15 cellular contexts compared by ENCODE assay signal in the genomic region with DNA sequence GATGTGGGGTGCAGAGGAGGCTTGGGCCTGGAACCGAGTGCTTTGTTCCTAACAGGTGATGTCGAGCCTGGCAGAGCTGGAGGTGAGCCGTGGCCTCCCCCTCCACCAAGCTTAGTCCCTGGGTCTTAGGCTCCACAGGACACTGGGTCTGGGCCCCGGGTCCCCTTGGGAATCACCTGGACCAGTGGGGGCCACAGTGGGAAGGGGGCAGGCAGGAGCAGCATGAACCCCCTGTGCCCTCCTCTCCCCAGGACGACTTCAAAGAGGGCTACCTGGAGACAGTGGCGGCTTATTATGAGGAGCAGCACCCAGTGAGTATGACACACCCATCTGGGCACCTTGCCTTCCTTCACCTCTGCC. TPM values are rescaled to one million over a fixed set of nuclear protein-coding genes. Genes with fewer than 3 reads are reported as not detected.
DNase-seq lines count a peak whose midpoint lies in the region; ATAC-seq and TF ChIP-seq lines count a peak whose summit lies in the region.
"Had no signal": no experiment of that assay in that cellular context is flagged by ENCODE, and none has a peak within 500 bp of the region (broad histone marks: within the 10 kb centered on the region; RNA-seq: fewer than 3 reads in every experiment).

No MANE protein-coding gene starts in this region.

- intact Hi-C loops in activated T-helper 2 cell treated with anti-CD3 and anti-CD28 coated beads, Interferon-gamma antibody, Interleukin-2, Interleukin-4, amounts not matched to agents 10 μg/mL and 5 μg/mL and 100 μg/mL, durations not matched to agents 14 hours and 24 hours and 36 hours (cut with micrococcal nuclease) = loop anchor here (1.0 kb wide), 1 partner anchor 7 kb away; no protein-coding TSS in a partner anchor
- intact Hi-C loops in naive thymus-derived CD4-positive, alpha-beta T cell (cut with micrococcal nuclease) = no loop called here
- intact Hi-C loops in vagina (cut with DNase I) = no loop called here

- H3K4me1 Mint-ChIP-seq in stimulated activated naive CD8-positive, alpha-beta T cell treated with anti-CD3 and anti-CD28 coated beads, Interleukin-15, Interleukin-2, amounts not matched to agents 100 ng/mL and 50 ng/mL, for 24 hours (ENCODE audit: low read depth) = peaks cover 63% of the 10 kb centered on the region
- H3K4me1 Mint-ChIP-seq in activated T-helper 2 cell treated with anti-CD3 and anti-CD28 coated beads, Interferon-gamma antibody, Interleukin-2, Interleukin-4, amounts not matched to agents 10 μg/mL and 5 μg/mL and 100 μg/mL, durations not matched to agents 14 hours and 24 hours and 36 hours (ENCODE audit: low read depth) = peaks cover 60% of the 10 kb centered on the region
- peaks cover 49 to 80% (median 67%) of the 10 kb centered on the region in 7 donors for H3K4me1 Mint-ChIP-seq in naive thymus-derived CD4-positive, alpha-beta T cell

- H3K9me3 ChIP-seq in naive thymus-derived CD4-positive, alpha-beta T cell (ENCODE audit: control insufficient read depth in 2 of 3, low read length in 3 of 3) = no peaks in the 10 kb centered on the region
- H3K9me3 ChIP-seq in vagina = no peaks in the 10 kb centered on the region
- H3K9me3 ChIP-seq: adrenal gland, prostate gland had no signal

- H3K36me3 ChIP-seq in naive thymus-derived CD4-positive, alpha-beta T cell (ENCODE audit: control insufficient read depth in 2 of 3, insufficient read depth in 3 of 3, low read length in 3 of 3) = peaks cover 0 to 20% (median 3%) of the 10 kb centered on the region in 3 experiments
- no peaks in the 10 kb centered on the region for H3K36me3 ChIP-seq in vagina
- H3K36me3 ChIP-seq: adrenal gland, prostate gland had no signal

- peaks cover 36% of the 10 kb centered on the region for H3K36me3 Mint-ChIP-seq in stimulated activated naive CD8-positive, alpha-beta T cell treated with anti-CD3 and anti-CD28 coated beads, Interleukin-15, Interleukin-2, amounts not matched to agents 100 ng/mL and 50 ng/mL, for 24 hours (ENCODE audit: low read depth)
- H3K36me3 Mint-ChIP-seq in activated T-helper 2 cell treated with anti-CD3 and anti-CD28 coated beads, Interferon-gamma antibody, Interleukin-2, Interleukin-4, amounts not matched to agents 10 μg/mL and 5 μg/mL and 100 μg/mL, durations not matched to agents 14 hours and 24 hours and 36 hours (ENCODE audit: low read depth) = peaks cover 52% of the 10 kb centered on the region
- H3K36me3 Mint-ChIP-seq in naive thymus-derived CD4-positive, alpha-beta T cell = peaks cover 8 to 63% (median 25%) of the 10 kb centered on the region in 5 donors

- POLR2A ChIA-PET in naive thymus-derived CD4-positive, alpha-beta T cell (lab: Charles Lee) = interaction anchor here (0.8 to 10.4 kb wide), 10 partner anchors 7 to 81 kb away, joined by 3 to 182 read pairs (median 14); a partner anchor contains a TSS

- peak overlapping the region; percentile 88 for H3K27ac ChIP-seq in naive thymus-derived CD4-positive, alpha-beta T cell (ENCODE audit: low read depth, low read length)
- no peak overlapping the region for H3K27ac ChIP-seq in vagina
- H3K27ac ChIP-seq: adrenal gland, C4-2B, coronary artery, prostate gland had no signal

- peak overlapping the region; percentile 99 for H3K4me3 Mint-ChIP-seq in stimulated activated naive CD8-positive, alpha-beta T cell treated with anti-CD3 and anti-CD28 coated beads, Interleukin-15, Interleukin-2, amounts not matched to agents 100 ng/mL and 50 ng/mL, for 24 hours
- peak overlapping the region; percentile 99 for H3K4me3 Mint-ChIP-seq in activated T-helper 2 cell treated with anti-CD3 and anti-CD28 coated beads, Interferon-gamma antibody, Interleukin-2, Interleukin-4, amounts not matched to agents 10 μg/mL and 5 μg/mL and 100 μg/mL, durations not matched to agents 14 hours and 24 hours and 36 hours (ENCODE audit: low read depth)
- peak overlapping the region; percentile 95 to 100 (median 99) for H3K4me3 Mint-ChIP-seq in naive thymus-derived CD4-positive, alpha-beta T cell

- H3K27me3 ChIP-seq in naive thymus-derived CD4-positive, alpha-beta T cell (ENCODE audit: control insufficient read depth in 2 of 2, insufficient read depth in 2 of 2, low read length in 2 of 2) = no peaks in the 10 kb centered on the region
- H3K27me3 ChIP-seq in vagina = no peaks in the 10 kb centered on the region
- H3K27me3 ChIP-seq: adrenal gland had no signal

- no peaks in the 10 kb centered on the region for H3K27me3 Mint-ChIP-seq in stimulated activated naive CD8-positive, alpha-beta T cell treated with anti-CD3 and anti-CD28 coated beads, Interleukin-15, Interleukin-2, amounts not matched to agents 100 ng/mL and 50 ng/mL, for 24 hours
- H3K27me3 Mint-ChIP-seq in activated T-helper 2 cell treated with anti-CD3 and anti-CD28 coated beads, Interferon-gamma antibody, Interleukin-2, Interleukin-4, amounts not matched to agents 10 μg/mL and 5 μg/mL and 100 μg/mL, durations not matched to agents 14 hours and 24 hours and 36 hours (ENCODE audit: low read depth) = no peaks in the 10 kb centered on the region
- no peaks in the 10 kb centered on the region for H3K27me3 Mint-ChIP-seq in naive thymus-derived CD4-positive, alpha-beta T cell

- no peak for ATAC-seq in stimulated activated naive CD8-positive, alpha-beta T cell treated with anti-CD3 and anti-CD28 coated beads, Interleukin-15, Interleukin-2, amounts not matched to agents 100 U/mL and 50 U/mL, for 24 hours
- ATAC-seq in naive thymus-derived CD4-positive, alpha-beta T cell = no peak
- no peak for ATAC-seq in GM18870 (IDR thresholded peaks at IDR 0.05; ENCODE audit: unreplicated experiment)
- ATAC-seq: HCT116 had no signal

- peaks cover 40 to 43% of the 10 kb centered on the region in 2 donors for H3K4me1 ChIP-seq in naive thymus-derived CD4-positive, alpha-beta T cell (ENCODE audit: control insufficient read depth in 2 of 2, insufficient read depth in 2 of 2, low read length in 2 of 2)
- peaks cover 14% of the 10 kb centered on the region for H3K4me1 ChIP-seq in vagina
- H3K4me1 ChIP-seq: prostate gland had no signal

- H3K4me3 ChIP-seq in naive thymus-derived CD4-positive, alpha-beta T cell (ENCODE audit: low read length) = peak overlapping the region; percentile 78
- H3K4me3 ChIP-seq in vagina = no peak overlapping the region
- H3K4me3 ChIP-seq: adrenal gland, coronary artery, prostate gland had no signal

- TF ChIP-seq CTCF in vagina (IDR thresholded peaks at IDR 0.05) = no peak

- no peak for TF ChIP-seq POLR2A in vagina (IDR thresholded peaks at IDR 0.05)

- H3K9me3 Mint-ChIP-seq in stimulated activated naive CD8-positive, alpha-beta T cell treated with anti-CD3 and anti-CD28 coated beads, Interleukin-15, Interleukin-2, amounts not matched to agents 100 ng/mL and 50 ng/mL, for 24 hours = no peaks in the 10 kb centered on the region
- H3K9me3 Mint-ChIP-seq in activated T-helper 2 cell treated with anti-CD3 and anti-CD28 coated beads, Interferon-gamma antibody, Interleukin-2, Interleukin-4, amounts not matched to agents 10 μg/mL and 5 μg/mL and 100 μg/mL, durations not matched to agents 14 hours and 24 hours and 36 hours = no peaks in the 10 kb centered on the region
- H3K9me3 Mint-ChIP-seq in naive thymus-derived CD4-positive, alpha-beta T cell = peaks cover 0 to 6% (median 0%) of the 10 kb centered on the region in 11 donors

- peak overlapping the region; percentile 93 for H3K27ac Mint-ChIP-seq in stimulated activated naive CD8-positive, alpha-beta T cell treated with anti-CD3 and anti-CD28 coated beads, Interleukin-15, Interleukin-2, amounts not matched to agents 100 ng/mL and 50 ng/mL, for 24 hours
- peak overlapping the region; percentile 96 for H3K27ac Mint-ChIP-seq in activated T-helper 2 cell treated with anti-CD3 and anti-CD28 coated beads, Interferon-gamma antibody, Interleukin-2, Interleukin-4, amounts not matched to agents 10 μg/mL and 5 μg/mL and 100 μg/mL, durations not matched to agents 14 hours and 24 hours and 36 hours
- H3K27ac Mint-ChIP-seq in naive thymus-derived CD4-positive, alpha-beta T cell = peak overlapping the region; percentile 91 to 100 (median 97)

- CTCF ChIA-PET in naive thymus-derived CD4-positive, alpha-beta T cell (lab: Charles Lee) = interaction anchor here (0.6 to 13.9 kb wide), 3 partner anchors 31 to 62 kb away, joined by 3 to 244 read pairs (median 4); a partner anchor contains a TSS

- no peak for DNase-seq in stimulated activated naive CD8-positive, alpha-beta T cell treated with anti-CD3 and anti-CD28 coated beads, Interleukin-15, Interleukin-2, amounts not matched to agents 100 U/mL and 50 U/mL, for 24 hours
- no peak for DNase-seq in activated T-helper 2 cell treated with anti-CD3 and anti-CD28 coated beads, Interferon-gamma antibody, Interleukin-2, Interleukin-4, amounts not matched to agents 10 μg/mL and 5 μg/mL and 100 μg/mL, durations not matched to agents 14 hours and 24 hours and 36 hours (ENCODE audit: low spot score)
- peak in 1 of 9 donors; percentile 22 for DNase-seq in naive thymus-derived CD4-positive, alpha-beta T cell
- DNase-seq in vagina (ENCODE audit: extremely low spot score in 2 of 2) = no peak
- no peak for DNase-seq in NOMO-1 treated with dmso at 0.1 percent for 144 hours (lab: John Stamatoyannopoulos, UW; ENCODE audit: unreplicated experiment)
- no peak for DNase-seq in NCI-H1092 (lab: John Stamatoyannopoulos, UW)
- DNase-seq: adrenal gland, mesenchymal stem cell, NCI-H2171 had no signal

RNA-seq across cellular contexts. Expression of a gene that starts 2.5 kb away (rescaled TPM):
- total RNA-seq in activated T-helper 2 cell treated with anti-CD3 and anti-CD28 coated beads, Interferon-gamma antibody, Interleukin-2, Interleukin-4, amounts not matched to agents 10 μg/mL and 5 μg/mL and 100 μg/mL, durations not matched to agents 14 hours and 24 hours and 36 hours = 773 and 798 TPM in 2 replicates
- total RNA-seq in naive thymus-derived CD4-positive, alpha-beta T cell = 1,000 to 10,000 TPM in 1 of 5 experiments, 100 to 1,000 TPM in 4; 351 to 3,697 (median 587) TPM
- 1,000 to 10,000 TPM; 1,418 to 1,605 TPM for polyA plus RNA-seq in naive thymus-derived CD4-positive, alpha-beta T cell
- total RNA-seq in vagina = 13.0 TPM

RNA-seq across cellular contexts. Expression of a gene that starts 21.5 kb away (rescaled TPM):
- total RNA-seq in activated T-helper 2 cell treated with anti-CD3 and anti-CD28 coated beads, Interferon-gamma antibody, Interleukin-2, Interleukin-4, amounts not matched to agents 10 μg/mL and 5 μg/mL and 100 μg/mL, durations not matched to agents 14 hours and 24 hours and 36 hours = 7.7 TPM in 2 replicates
- total RNA-seq in naive thymus-derived CD4-positive, alpha-beta T cell = 10 to 100 TPM in 2 of 5 experiments, 1 to 10 TPM in 1, under 1 TPM in 2; 0.73 to 64.4 (median 3.7) TPM
- under 1 TPM; 0.64 to 0.93 TPM for polyA plus RNA-seq in naive thymus-derived CD4-positive, alpha-beta T cell
- 0.25 TPM for total RNA-seq in vagina

RNA-seq across cellular contexts. Expression of a gene that starts 31.2 kb away (rescaled TPM):
- total RNA-seq in activated T-helper 2 cell treated with anti-CD3 and anti-CD28 coated beads, Interferon-gamma antibody, Interleukin-2, Interleukin-4, amounts not matched to agents 10 μg/mL and 5 μg/mL and 100 μg/mL, durations not matched to agents 14 hours and 24 hours and 36 hours = 0.71 and 0.84 TPM in 2 replicates
- 1 to 10 TPM in 1 of 5 experiments, not detected in 4; 1.0 TPM for total RNA-seq in naive thymus-derived CD4-positive, alpha-beta T cell
- polyA plus RNA-seq in naive thymus-derived CD4-positive, alpha-beta T cell = not detected
- 52.5 TPM for total RNA-seq in vagina

RNA-seq across cellular contexts. Expression of a gene that starts 31.2 kb away (rescaled TPM):
- not detected in 2 replicates for total RNA-seq in activated T-helper 2 cell treated with anti-CD3 and anti-CD28 coated beads, Interferon-gamma antibody, Interleukin-2, Interleukin-4, amounts not matched to agents 10 μg/mL and 5 μg/mL and 100 μg/mL, durations not matched to agents 14 hours and 24 hours and 36 hours
- total RNA-seq in naive thymus-derived CD4-positive, alpha-beta T cell = under 1 TPM in 3 of 5 experiments, not detected in 2; 0.22 to 0.61 (median 0.29) TPM
- under 1 TPM in 1 of 2 donors, not detected in 1; 0.35 TPM for polyA plus RNA-seq in naive thymus-derived CD4-positive, alpha-beta T cell
- not detected for total RNA-seq in vagina

RNA-seq across cellular contexts. Expression of a gene that starts 44.1 kb away (rescaled TPM):
- 59.0 and 59.1 TPM in 2 replicates for total RNA-seq in activated T-helper 2 cell treated with anti-CD3 and anti-CD28 coated beads, Interferon-gamma antibody, Interleukin-2, Interleukin-4, amounts not matched to agents 10 μg/mL and 5 μg/mL and 100 μg/mL, durations not matched to agents 14 hours and 24 hours and 36 hours
- 10 to 100 TPM; 25.3 to 55.5 (median 26.0) TPM for total RNA-seq in naive thymus-derived CD4-positive, alpha-beta T cell
- polyA plus RNA-seq in naive thymus-derived CD4-positive, alpha-beta T cell = 10 to 100 TPM; 46.3 to 60.6 TPM
- total RNA-seq in vagina = 22.6 TPM

Comparison
In these comparisons a context has a peak if more than half of its experiments do, and no peak if none do; other contexts are left out.
1. RNA of a gene that starts 2.5 kb away (total RNA-seq): 773 to 798 TPM in activated T-helper 2 cell treated with anti-CD3 and anti-CD28 coated beads, Interferon-gamma antibody, Interleukin-2, Interleukin-4, amounts not matched to agents 10 μg/mL and 5 μg/mL and 100 μg/mL, durations not matched to agents 14 hours and 24 hours and 36 hours and 351 to 3,697 TPM in naive thymus-derived CD4-positive, alpha-beta T cell; 13.0 TPM in vagina (single experiment); every median in the first group is over 10 times any median in the second.
2. RNA of a gene that starts 31.2 kb away (total RNA-seq): 52.5 TPM in vagina (single experiment); 0.71 to 0.84 TPM in activated T-helper 2 cell treated with anti-CD3 and anti-CD28 coated beads, Interferon-gamma antibody, Interleukin-2, Interleukin-4, amounts not matched to agents 10 μg/mL and 5 μg/mL and 100 μg/mL, durations not matched to agents 14 hours and 24 hours and 36 hours and 1.0 TPM in naive thymus-derived CD4-positive, alpha-beta T cell; every median in the first group is over 10 times any median in the second.
3. Peak in every context shown above with its lines, with median percentiles within 50 percentile points of each other: H3K27ac Mint-ChIP-seq and H3K4me3 Mint-ChIP-seq.